ENCODE assay signal across 21 cellular contexts in genomic region chr11:70091651-70092050, GRCh38. TPM values are rescaled to one million over a fixed set of nuclear protein-coding genes. Genes with fewer than 3 reads are reported as not detected.
"Had no signal": no experiment of that assay in that cellular context is flagged by ENCODE, and none has a peak within 500 bp of the region (broad histone marks: within the 10 kb centered on the region; RNA-seq: fewer than 3 reads in every experiment).

No MANE protein-coding gene starts in this region.

- H3K27me3 ChIP-seq: body of pancreas, right atrium auricular region had no signal

- H3K36me3 Mint-ChIP-seq: activated naive CD8-positive, alpha-beta T cell treated with anti-CD3 and anti-CD28 coated beads, Interleukin-2, amount 10 ng/mL, durations not matched to agents 7 days and 5 days; natural killer cell treated with Interleukin-12 subunit alpha and Interleukin-12 subunit beta and Interleukin-15 and Interleukin-18, amount 100 ng/mL, for 72 hours had no signal

- DNase-seq: activated B cell treated with CpG ODN at 0.5 μM for 24 hours; activated CD4-positive, alpha-beta T cell treated with anti-CD3 and anti-CD28 coated beads for 4 hours; activated CD8-positive, alpha-beta T cell treated with anti-CD3 and anti-CD28 coated beads for 36 hours; activated naive CD4-positive, alpha-beta T cell; activated naive CD8-positive, alpha-beta T cell treated with anti-CD3 and anti-CD28 coated beads, Interleukin-2, amount 10 ng/mL, durations not matched to agents 7 days and 5 days; activated T-cell treated with anti-CD3 and anti-CD28 coated beads, Interleukin-2, amount 50 U/mL, for 1 hour; body of pancreas; endodermal cell; islet precursor cell; left colon; occipital lobe; trophoblast cell had no signal

- H3K36me3 ChIP-seq: right atrium auricular region had no signal

- ATAC-seq: activated CD8-positive, alpha-beta T cell treated with anti-CD3 and anti-CD28 coated beads for 36 hours; activated T-helper 17 cell treated with anti-CD3 and anti-CD28 coated beads, Interleukin-2, amount 50 U/mL, for 72 hours; body of pancreas; left colon had no signal

- H3K4me3 Mint-ChIP-seq: activated B cell treated with CpG ODN at 0.5 μM for 24 hours; activated CD8-positive, alpha-beta T cell treated with anti-CD3 and anti-CD28 coated beads for 36 hours; activated naive CD8-positive, alpha-beta T cell treated with anti-CD3 and anti-CD28 coated beads, Interleukin-2, amount 10 ng/mL, durations not matched to agents 7 days and 5 days; activated T-helper 17 cell treated with anti-CD3 and anti-CD28 coated beads, Interleukin-2, amount 50 U/mL, for 72 hours; endodermal cell; mesothelial cell of epicardium; natural killer cell treated with Interleukin-12 subunit alpha and Interleukin-12 subunit beta and Interleukin-15 and Interleukin-18, amount 100 ng/mL, for 72 hours; stimulated activated naive CD8-positive, alpha-beta T cell treated with anti-CD3 and anti-CD28 coated beads, Interleukin-15, Interleukin-2, amounts not matched to agents 100 ng/mL and 50 ng/mL, for 24 hours; T-helper 2 cell treated with Interferon-gamma antibody and Interleukin-4, amounts not matched to agents 5 μg/mL and 100 μg/mL, for 36 hours had no signal

- H3K27ac Mint-ChIP-seq: activated B cell treated with CpG ODN at 0.5 μM for 24 hours; activated CD8-positive, alpha-beta T cell treated with anti-CD3 and anti-CD28 coated beads for 36 hours; activated naive CD8-positive, alpha-beta T cell treated with anti-CD3 and anti-CD28 coated beads, Interleukin-2, amount 10 ng/mL, durations not matched to agents 7 days and 5 days; activated T-helper 17 cell treated with anti-CD3 and anti-CD28 coated beads, Interleukin-2, amount 50 U/mL, for 72 hours; endodermal cell; natural killer cell treated with Interleukin-12 subunit alpha and Interleukin-12 subunit beta and Interleukin-15 and Interleukin-18, amount 100 ng/mL, for 72 hours; stimulated activated naive CD8-positive, alpha-beta T cell treated with anti-CD3 and anti-CD28 coated beads, Interleukin-15, Interleukin-2, amounts not matched to agents 100 ng/mL and 50 ng/mL, for 24 hours; T-helper 2 cell treated with Interferon-gamma antibody and Interleukin-4, amounts not matched to agents 5 μg/mL and 100 μg/mL, for 36 hours had no signal

- H3K4me3 ChIP-seq: body of pancreas, dorsolateral prefrontal cortex, lung, right atrium auricular region had no signal

- H3K9me3 ChIP-seq: body of pancreas, right atrium auricular region had no signal

- H3K27ac ChIP-seq: body of pancreas, epithelial cell of prostate had no signal

- H3K9me3 Mint-ChIP-seq: activated B cell treated with CpG ODN at 0.5 μM for 24 hours; activated CD8-positive, alpha-beta T cell treated with anti-CD3 and anti-CD28 coated beads for 36 hours; activated naive CD8-positive, alpha-beta T cell treated with anti-CD3 and anti-CD28 coated beads, Interleukin-2, amount 10 ng/mL, durations not matched to agents 7 days and 5 days; activated T-helper 17 cell treated with anti-CD3 and anti-CD28 coated beads, Interleukin-2, amount 50 U/mL, for 72 hours; endodermal cell; natural killer cell treated with Interleukin-12 subunit alpha and Interleukin-12 subunit beta and Interleukin-15 and Interleukin-18, amount 100 ng/mL, for 72 hours; stimulated activated naive CD8-positive, alpha-beta T cell treated with anti-CD3 and anti-CD28 coated beads, Interleukin-15, Interleukin-2, amounts not matched to agents 100 ng/mL and 50 ng/mL, for 24 hours; T-helper 2 cell treated with Interferon-gamma antibody and Interleukin-4, amounts not matched to agents 5 μg/mL and 100 μg/mL, for 36 hours had no signal

- H3K4me1 Mint-ChIP-seq: activated B cell treated with CpG ODN at 0.5 μM for 24 hours; activated naive CD8-positive, alpha-beta T cell treated with anti-CD3 and anti-CD28 coated beads, Interleukin-2, amount 10 ng/mL, durations not matched to agents 7 days and 5 days; activated T-helper 17 cell treated with anti-CD3 and anti-CD28 coated beads, Interleukin-2, amount 50 U/mL, for 72 hours had no signal

- H3K27me3 Mint-ChIP-seq: stimulated activated naive CD8-positive, alpha-beta T cell treated with anti-CD3 and anti-CD28 coated beads, Interleukin-15, Interleukin-2, amounts not matched to agents 100 ng/mL and 50 ng/mL, for 24 hours had no signal

RNA-seq across cellular contexts. Expression of gene ANO1, which starts 13.5 kb away (rescaled TPM):
- total RNA-seq: activated B cell treated with CpG ODN at 0.5 μM for 24 hours; activated CD8-positive, alpha-beta T cell treated with anti-CD3 and anti-CD28 coated beads for 36 hours; activated naive CD8-positive, alpha-beta T cell treated with anti-CD3 and anti-CD28 coated beads, Interleukin-2, amount 10 ng/mL, durations not matched to agents 7 days and 5 days; natural killer cell treated with Interleukin-12 subunit alpha and Interleukin-12 subunit beta and Interleukin-15 and Interleukin-18, amount 100 ng/mL, for 72 hours had no signal
